1 cellular context compared by ENCODE assay signal in the genomic region with DNA sequence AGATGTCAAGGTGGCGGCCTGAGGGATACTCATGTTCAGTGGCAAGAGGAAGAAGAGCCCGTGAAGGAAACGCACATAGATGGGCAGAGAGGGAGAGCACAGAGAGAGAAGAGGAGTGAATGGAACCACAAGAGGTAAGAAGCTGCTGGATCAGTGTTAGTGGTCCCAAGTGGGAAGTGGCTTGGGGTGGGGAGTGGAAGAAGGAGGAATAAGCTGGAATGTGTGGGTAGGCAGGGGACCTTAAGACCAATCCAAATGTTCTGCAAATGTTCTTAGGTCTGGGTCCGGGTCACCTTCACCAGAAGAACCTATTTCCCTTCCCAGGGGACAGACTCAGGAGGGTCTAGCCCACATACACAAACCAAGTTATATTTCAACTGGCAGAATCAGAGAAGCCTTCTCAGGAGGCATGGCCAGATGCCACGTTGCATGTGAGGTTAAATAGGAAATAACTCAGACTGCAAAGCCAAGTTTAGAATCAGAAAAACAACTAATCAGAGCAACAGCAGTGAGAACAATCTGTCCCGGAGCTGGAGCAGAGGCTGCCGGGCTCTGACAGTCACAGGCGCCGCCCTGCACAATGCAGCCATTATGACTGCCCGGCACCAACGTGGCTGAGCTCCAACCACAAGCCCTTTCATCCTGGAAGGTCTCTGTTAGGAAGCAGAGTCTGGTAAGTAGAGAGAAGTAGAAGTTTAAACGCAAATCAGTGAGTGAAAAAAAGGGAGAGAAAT.
TF ChIP-seq lines count a peak whose summit lies in the region.

No MANE protein-coding gene starts in this region.

TF ChIP-seq in SK-N-SH, 30 proteins besides CTCF, POLR2A, EP300 and RAD21 (continued from another document):
- no peak for TF ChIP-seq MEF2A (IDR thresholded peaks at IDR 0.05; ENCODE audit: borderline replicate concordance, low read depth)
- no peak for TF ChIP-seq GABPA (IDR thresholded peaks at IDR 0.05; ENCODE audit: low read depth)
- TF ChIP-seq FOXM1 (IDR thresholded peaks at IDR 0.05; ENCODE audit: low read depth) = no peak
- TF ChIP-seq SMC3 (IDR thresholded peaks at IDR 0.05; ENCODE audit: low read depth, low read length) = no peak
- TF ChIP-seq NRF1 (IDR thresholded peaks at IDR 0.05; ENCODE audit: low read depth, low read length) = no peak
- no peak for TF ChIP-seq FOXJ3 (CRISPR knock-in tag; IDR thresholded peaks at IDR 0.05)
- no peak for TF ChIP-seq POLR2AphosphoS5 (IDR thresholded peaks at IDR 0.05; ENCODE audit: low read depth, low read length)
- TF ChIP-seq ELF1 (IDR thresholded peaks at IDR 0.05) = no peak
TF ChIP-seq in SK-N-SH: peak in this region for 0.
